Comparison of ENCODE assay signal across 11 cellular contexts in genomic region chrX:110414679-110415439, GRCh38. TPM values are rescaled to one million over a fixed set of nuclear protein-coding genes. Genes with fewer than 3 reads are reported as not detected.
DNase-seq lines count a peak whose midpoint lies in the region; ATAC-seq and TF ChIP-seq lines count a peak whose summit lies in the region.
"Had no signal": no experiment of that assay in that cellular context is flagged by ENCODE, and none has a peak within 500 bp of the region (broad histone marks: within the 10 kb centered on the region; RNA-seq: fewer than 3 reads in every experiment).

No MANE protein-coding gene starts in this region.

- H3K4me1 ChIP-seq in upper lobe of left lung, result peaks cover 0 to 6% (median 0%) of the 10 kb centered on the region in 4 donors

- H3K27me3 ChIP-seq in upper lobe of left lung, result no peaks in the 10 kb centered on the region

- H3K4me3 ChIP-seq in choroid plexus epithelial cell (ENCODE audit: low read depth, low read length) (no peak overlapping the region), upper lobe of left lung (no peak overlapping the region)

- no peak for TF ChIP-seq POLR2A in upper lobe of left lung (IDR thresholded peaks at IDR 0.05)

- WGBS in upper lobe of left lung, 2 donors, result 56 to 60% methylated on average over 1 of the region's 1 CpG

- H3K27ac ChIP-seq in upper lobe of left lung, result no peak overlapping the region

- H3K9me3 ChIP-seq in upper lobe of left lung, result no peaks in the 10 kb centered on the region

- peak; percentile 18 for DNase-seq in GM13977 (ENCODE audit: low spot score)
- peak; percentile 23 for DNase-seq in choroid plexus epithelial cell (ENCODE audit: low read depth)
- DNase-seq in activated CD4-positive, CD25-positive, alpha-beta regulatory T cell (lab: John Stamatoyannopoulos, UW), result no peak
- DNase-seq in activated effector memory CD4-positive, alpha-beta T cell treated with anti-CD3 and anti-CD28 coated beads, Interleukin-2, amount 50 U/mL, for 16 hours, result no peak
- DNase-seq in upper lobe of left lung, result no peak
- DNase-seq: activated T-cell treated with anti-CD3 and anti-CD28 coated beads for 4 hours, natural killer cell had no signal

- H3K36me3 ChIP-seq in upper lobe of left lung, result no peaks in the 10 kb centered on the region

- ATAC-seq in GM21447 (IDR thresholded peaks at IDR 0.05; ENCODE audit: unreplicated experiment) (peak; percentile 73), HG03280 (IDR thresholded peaks at IDR 0.05; ENCODE audit: unreplicated experiment) (peak; percentile 65), upper lobe of left lung (ENCODE audit: low FRiP score in 2 of 2) (no peak), GM21515 (IDR thresholded peaks at IDR 0.05; ENCODE audit: unreplicated experiment) (no peak)
- ATAC-seq: natural killer cell, Panc1 had no signal

- TF ChIP-seq CTCF in GM13977 (IDR thresholded peaks at IDR 0.05; ENCODE audit: extremely low read depth, insufficient read depth, missing control alignments) (no peak), choroid plexus epithelial cell (conservative IDR thresholded peaks at IDR 0.05; ENCODE audit: low read depth, low read length) (no peak), upper lobe of left lung (IDR thresholded peaks at IDR 0.05) (no peak)

- in situ Hi-C loops in GM13977 (cut with MboI; ENCODE audit: low pct_unique_long_range_greater_than_20kb, low sequenced_read_pairs, unreplicated experiment), result loop anchor here (25.0 kb wide), 1 partner anchor 503 kb away; no protein-coding TSS in a partner anchor

- TF ChIP-seq EP300 in upper lobe of left lung (IDR thresholded peaks at IDR 0.05), result no peak

RNA-seq across cellular contexts. Expression of gene RTL9, which starts 56.2 kb away (rescaled TPM):
- under 1 TPM in 4 of 6 donors, not detected in 2; under 0.01 to 0.51 (median 0.18) TPM for total RNA-seq in upper lobe of left lung
- total RNA-seq: natural killer cell had no signal

Comparison
In these comparisons a context has a peak if more than half of its experiments do, and no peak if none do; other contexts are left out.
1. DNase-seq: peak in GM13977 (single experiment) and choroid plexus epithelial cell (single experiment); none in activated CD4-positive, CD25-positive, alpha-beta regulatory T cell (0 of 4), activated effector memory CD4-positive, alpha-beta T cell treated with anti-CD3 and anti-CD28 coated beads, Interleukin-2, amount 50 U/mL, for 16 hours (single experiment) and upper lobe of left lung (0 of 2).
2. ATAC-seq: peak in GM21447 (single experiment) and HG03280 (single experiment); none in upper lobe of left lung (0 of 2) and GM21515 (single experiment).